Comparison of ENCODE assay signal across 8 cellular contexts in genomic region chr1:150765229-150765976, GRCh38. TPM values are rescaled to one million over a fixed set of nuclear protein-coding genes. Genes with fewer than 3 reads are reported as not detected.
DNase-seq lines count a peak whose midpoint lies in the region; ATAC-seq and TF ChIP-seq lines count a peak whose summit lies in the region.

CTSS (minus strand) TSS chr1:150765778; CDS start chr1:150764763, 1,015 bp downstream.

- H3K36me3 ChIP-seq in BLaER1 treated with 17β-estradiol and CSF1 and Interleukin-3, amounts not matched to agents 10 nM and 100 nM: peaks cover 3 to 32% (median 22%) of the 10 kb centered on the region in 11 experiments; a peak in 21 of 22 replicates
- H3K36me3 ChIP-seq in SK-N-SH (replicated peaks in 1 of 2; ENCODE audit: control insufficient read depth in 1 of 2, insufficient read depth in 2 of 2, low read length in 1 of 2) (no peaks in the 10 kb centered on the region), osteoblast (ENCODE audit: insufficient read depth, low read length) (no peaks in the 10 kb centered on the region)

- H3F3A ChIP-seq in SK-N-SH (replicated peaks; ENCODE audit: insufficient read depth): peaks cover 4% of the 10 kb centered on the region

- no peaks in the 10 kb centered on the region for H3K9me2 ChIP-seq in SK-N-SH

- H3K4me3 ChIP-seq in BLaER1 treated with 17β-estradiol and CSF1 and Interleukin-3, amounts not matched to agents 10 nM and 100 nM: peak within 1 kb of the TSS; percentile 55 to 72 (median 66)
- H3K4me3 ChIP-seq in SK-N-SH (ENCODE audit: low read depth in 2 of 2, low read length in 1 of 2): peak within 1 kb of the TSS; percentile 10 to 24; a peak in 3 of 4 replicates
- peak within 1 kb of the TSS; percentile 67 for H3K4me3 ChIP-seq in osteoblast (ENCODE audit: insufficient read depth, low read length)

- H3K79me2 ChIP-seq in SK-N-SH (ENCODE audit: insufficient read depth) (no peaks in the 10 kb centered on the region), osteoblast (ENCODE audit: insufficient read depth, low read length) (no peaks in the 10 kb centered on the region)

- CTCF ChIA-PET in SK-N-SH (lab: Yijun Ruan, JAX): interaction anchor here (0.9 kb wide), 1 partner anchor 10 kb away, joined by 5 read pairs; no protein-coding TSS in a partner anchor

- peaks cover 14 to 50% (median 20%) of the 10 kb centered on the region in 10 experiments; a peak in 19 of 20 replicates for H3K4me1 ChIP-seq in BLaER1 treated with 17β-estradiol and CSF1 and Interleukin-3, amounts not matched to agents 10 nM and 100 nM
- peaks cover 0 to 5% of the 10 kb centered on the region in 2 experiments; a peak in 2 of 4 replicates for H3K4me1 ChIP-seq in SK-N-SH (ENCODE audit: control insufficient read depth in 1 of 2, insufficient read depth in 2 of 2, low read depth in 1 of 2, low read length in 1 of 2)
- peaks cover 11% of the 10 kb centered on the region for H3K4me1 ChIP-seq in osteoblast (ENCODE audit: insufficient read depth, low read length)

- H3K27me3 ChIP-seq in BLaER1 treated with 17β-estradiol and CSF1 and Interleukin-3, amounts not matched to agents 10 nM and 100 nM: no peaks in the 10 kb centered on the region
- H3K27me3 ChIP-seq in SK-N-SH (ENCODE audit: insufficient read depth): no peaks in the 10 kb centered on the region
- H3K27me3 ChIP-seq in osteoblast (ENCODE audit: insufficient read depth, low read length): no peaks in the 10 kb centered on the region

- POLR2A ChIA-PET in SK-N-SH (lab: Yijun Ruan, JAX): no interaction called here

- TF ChIP-seq RAD21 in SK-N-SH (IDR thresholded peaks at IDR 0.05; ENCODE audit: low read length): no peak

- ATAC-seq in GM19043 (IDR thresholded peaks at IDR 0.05; ENCODE audit: low read depth, unreplicated experiment) (peak; percentile 74), HG03159 (IDR thresholded peaks at IDR 0.05; ENCODE audit: unreplicated experiment) (peak; percentile 76), esophagus mucosa (peak; percentile 76)

- peaks cover 12 to 27% (median 20%) of the 10 kb centered on the region in 11 experiments; a peak in 21 of 22 replicates for H3K9me3 ChIP-seq in BLaER1 treated with 17β-estradiol and CSF1 and Interleukin-3, amounts not matched to agents 10 nM and 100 nM (replicated peaks in 1 of 11)
- H3K9me3 ChIP-seq in SK-N-SH (no peaks in the 10 kb centered on the region), osteoblast (ENCODE audit: low read depth, low read length) (no peaks in the 10 kb centered on the region)

- no peak for DNase-seq in SK-N-SH
- no peak for DNase-seq in osteoblast (ENCODE audit: insufficient read length, low spot score, missing footprints)
- DNase-seq in NCI-H526 (lab: John Stamatoyannopoulos, UW): no peak
- DNase-seq in activated CD4-positive, alpha-beta T cell treated with anti-CD3 and anti-CD28 coated beads for 1 hour: no peak

- H3K27ac ChIP-seq in BLaER1 treated with 17β-estradiol and CSF1 and Interleukin-3, amounts not matched to agents 10 nM and 100 nM: peak within 1 kb of the TSS; percentile 77 to 98 (median 88)
- H3K27ac ChIP-seq in SK-N-SH (ENCODE audit: low read depth in 2 of 2, low read length in 1 of 2) (peak within 1 kb of the TSS; percentile 56 to 91), osteoblast (ENCODE audit: low read depth, low read length) (peak within 1 kb of the TSS; percentile 49)

- peaks cover 0 to 25% (median 0%) of the 10 kb centered on the region in 11 experiments; a peak in 3 of 22 replicates for H4K20me1 ChIP-seq in BLaER1 treated with 17β-estradiol and CSF1 and Interleukin-3, amounts not matched to agents 10 nM and 100 nM
- H4K20me1 ChIP-seq in SK-N-SH (ENCODE audit: insufficient read depth) (no peaks in the 10 kb centered on the region), osteoblast (ENCODE audit: insufficient read depth, low read length) (no peaks in the 10 kb centered on the region)

- TF ChIP-seq EP300 in SK-N-SH (IDR thresholded peaks at IDR 0.05; ENCODE audit: borderline replicate concordance in 1 of 2, low read depth in 1 of 2, low read length in 1 of 2): no peak

- H3K9ac ChIP-seq in BLaER1 treated with 17β-estradiol and CSF1 and Interleukin-3, amounts not matched to agents 10 nM and 100 nM: peak within 1 kb of the TSS; percentile 73 to 93 (median 86)
- H3K9ac ChIP-seq in SK-N-SH: peak within 1 kb of the TSS; percentile 4; the same call in 1 of the 2 replicates

- WGBS in SK-N-SH (ENCODE audit: low lambda C conversion rate): 6% methylated on average over 5 of the region's 5 CpGs

- peak within 1 kb of the TSS; percentile 56 to 98 (median 85) for H3K4me2 ChIP-seq in BLaER1 treated with 17β-estradiol and CSF1 and Interleukin-3, amounts not matched to agents 10 nM and 100 nM
- H3K4me2 ChIP-seq in SK-N-SH (peak within 1 kb of the TSS; percentile 53), osteoblast (ENCODE audit: insufficient read depth, low read length) (peak within 1 kb of the TSS; percentile 85)

- no peak for TF ChIP-seq CTCF in SK-N-SH (IDR thresholded peaks at IDR 0.05)
- no peak for TF ChIP-seq CTCF in osteoblast (IDR thresholded peaks at IDR 0.05; ENCODE audit: extremely low read depth, low read depth, low read length)

- H2AFZ ChIP-seq in SK-N-SH (ENCODE audit: low read depth) (peak within 1 kb of the TSS; percentile 83), osteoblast (ENCODE audit: low read length) (peak within 1 kb of the TSS; percentile 92)

TF ChIP-seq in SK-N-SH, 30 proteins besides CTCF, POLR2A, EP300 and RAD21:
- TF ChIP-seq SIN3A (IDR thresholded peaks at IDR 0.05; ENCODE audit: borderline replicate concordance, low read depth, low read length) (no peak), FOSL2 (IDR thresholded peaks at IDR 0.05; ENCODE audit: borderline replicate concordance, low read depth) (no peak), TCF12 (IDR thresholded peaks at IDR 0.05) (peak; percentile 54)
- TF ChIP-seq, protein P1, sequence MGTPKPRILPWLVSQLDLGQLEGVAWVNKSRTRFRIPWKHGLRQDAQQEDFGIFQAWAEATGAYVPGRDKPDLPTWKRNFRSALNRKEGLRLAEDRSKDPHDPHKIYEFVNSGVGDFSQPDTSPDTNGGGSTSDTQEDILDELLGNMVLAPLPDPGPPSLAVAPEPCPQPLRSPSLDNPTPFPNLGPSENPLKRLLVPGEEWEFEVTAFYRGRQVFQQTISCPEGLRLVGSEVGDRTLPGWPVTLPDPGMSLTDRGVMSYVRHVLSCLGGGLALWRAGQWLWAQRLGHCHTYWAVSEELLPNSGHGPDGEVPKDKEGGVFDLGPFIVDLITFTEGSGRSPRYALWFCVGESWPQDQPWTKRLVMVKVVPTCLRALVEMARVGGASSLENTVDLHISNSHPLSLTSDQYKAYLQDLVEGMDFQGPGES (IDR thresholded peaks at IDR 0.05; ENCODE audit: low read depth, low read length): no peak

RNA-seq across cellular contexts. Expression of gene CTSS, which starts in this region (rescaled TPM):
- polyA plus RNA-seq in SK-N-SH (2012; rRNA removed): 1.4 and 2.3 TPM in 2 replicates
- 2.5 and 2.8 TPM in 2 replicates for polyA plus RNA-seq in SK-N-SH (2012; cell fraction: cytosol; rRNA removed)
- 0.76 and 1.5 TPM in 2 replicates for polyA plus RNA-seq in SK-N-SH (2012; cell fraction: nucleus; rRNA removed)
- 19.6 TPM for total RNA-seq in esophagus mucosa
- total RNA-seq in osteoblast: 10.9 and 16.3 TPM in 2 replicates

Comparison
In these comparisons a context has a peak if more than half of its experiments do, and no peak if none do; other contexts are left out.
1. H3K4me3 ChIP-seq: peak in every context shown above with its lines; median percentile 67 in osteoblast; 66 in BLaER1 treated with 17β-estradiol and CSF1 and Interleukin-3, amounts not matched to agents 10 nM and 100 nM; 17 in SK-N-SH.